In genomic region chr14:95483843-95484165, GRCh38 we compare ENCODE assay signal across 2 cellular contexts.
TF ChIP-seq lines count a peak whose summit lies in the region.

No MANE protein-coding gene starts in this region.

TF ChIP-seq in IMR-90, 13 proteins besides CTCF, POLR2A, EP300 and RAD21:
- TF ChIP-seq CEBPB (IDR thresholded peaks at IDR 0.05; ENCODE audit: low read depth, low read length) (no peak), MAFK (IDR thresholded peaks at IDR 0.05; ENCODE audit: low read depth, low read length) (no peak), USF2 (IDR thresholded peaks at IDR 0.05; ENCODE audit: low read depth, low read length) (no peak), FOS (IDR thresholded peaks at IDR 0.05; ENCODE audit: low read depth, low read length) (no peak), SMC3 (IDR thresholded peaks at IDR 0.05; ENCODE audit: low read depth, low read length) (no peak), MAZ (IDR thresholded peaks at IDR 0.05; ENCODE audit: borderline replicate concordance, low read depth, low read length) (no peak), BHLHE40 (IDR thresholded peaks at IDR 0.05; ENCODE audit: low read depth, low read length) (no peak), NFE2L2 (IDR thresholded peaks at IDR 0.05; ENCODE audit: low read depth, low read length) (no peak), RFX5 (IDR thresholded peaks at IDR 0.05; ENCODE audit: low read depth, low read length) (no peak)

TF ChIP-seq in H1, 55 proteins besides CTCF, POLR2A, EP300 and RAD21:
- TF ChIP-seq USF2 (IDR thresholded peaks at IDR 0.05; ENCODE audit: low read length) (no peak), E2F6 (IDR thresholded peaks at IDR 0.05) (no peak), BRCA1 (IDR thresholded peaks at IDR 0.05; ENCODE audit: low read depth, low read length) (no peak), SIX5 (IDR thresholded peaks at IDR 0.05; ENCODE audit: low read depth, low read length) (no peak)
